In the genomic region with DNA sequence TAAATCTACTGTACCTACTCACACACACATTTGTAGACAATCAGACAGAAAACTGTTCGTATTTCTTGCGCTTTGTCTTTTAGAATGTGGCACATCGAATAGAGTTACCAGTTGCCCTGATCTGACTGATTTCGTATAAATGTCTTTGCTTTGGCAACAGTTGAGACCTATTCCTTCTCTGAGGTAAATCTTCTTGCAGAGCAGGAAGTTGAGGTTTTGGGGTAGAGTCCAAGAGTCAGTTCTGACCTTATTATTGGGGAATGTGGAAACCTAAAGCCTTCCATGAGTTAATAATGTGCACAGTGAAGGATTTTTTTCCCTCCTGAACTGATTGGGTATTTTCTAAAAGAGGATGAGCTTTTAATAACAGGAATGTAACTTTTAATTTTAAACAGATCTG, we compare ENCODE assay signal across 8 cellular contexts.
DNase-seq lines count a peak whose midpoint lies in the region; ATAC-seq and TF ChIP-seq lines count a peak whose summit lies in the region.

No MANE protein-coding gene starts in this region.

- intact Hi-C loops in Calu3 (cut with micrococcal nuclease; ENCODE audit: unreplicated experiment): loop anchor here (5.0 to 10.0 kb wide), 2 partner anchors 107 to 139 kb away; a partner anchor contains a TSS

- H3K4me3 Mint-ChIP-seq in Calu3 (ENCODE audit: low read depth, unreplicated experiment): peak overlapping the region; percentile 46

- no peaks in the 10 kb centered on the region for H3K36me3 Mint-ChIP-seq in Calu3 (ENCODE audit: insufficient read depth, unreplicated experiment)

- no peak for TF ChIP-seq CTCF in Calu3 (IDR thresholded peaks at IDR 0.05; ENCODE audit: unreplicated experiment)

- H3K9me3 Mint-ChIP-seq in Calu3 (ENCODE audit: low read depth, unreplicated experiment): no peaks in the 10 kb centered on the region

- ATAC-seq in HG02840 (IDR thresholded peaks at IDR 0.05; ENCODE audit: low FRiP score, unreplicated experiment): no peak
- ATAC-seq in GM18505 (IDR thresholded peaks at IDR 0.05; ENCODE audit: unreplicated experiment): no peak

- BruUV-seq in Calu3 (replicated peaks; lab: Mats Ljungman, UMichigan): no TSS peak

- no peaks in the 10 kb centered on the region for H3K27me3 Mint-ChIP-seq in Calu3 (ENCODE audit: unreplicated experiment)

- H3K27ac Mint-ChIP-seq in Calu3 (ENCODE audit: unreplicated experiment): peak overlapping the region; percentile 76

- peaks cover 26% of the 10 kb centered on the region for H3K4me1 Mint-ChIP-seq in Calu3 (ENCODE audit: low read depth, unreplicated experiment)

- no peak for TF ChIP-seq POLR2A in GM18505 (IDR thresholded peaks at IDR 0.05; ENCODE audit: borderline replicate concordance, extremely low read depth, insufficient read depth, insufficient read length)

- peak; percentile 34 for DNase-seq in Calu3
- DNase-seq in NOMO-1 (lab: John Stamatoyannopoulos, UW; ENCODE audit: unreplicated experiment in 2 of 2): peak; percentile 34 to 37
- DNase-seq in dedifferentiated amniotic fluid mesenchymal stem cell (ENCODE audit: extremely low spot score): peak; percentile 65
- peak; percentile 12 for DNase-seq in pons (ENCODE audit: low spot score)
- DNase-seq in cortex of kidney (lab: John Stamatoyannopoulos, UW): no peak
- no peak for DNase-seq in NCI-H1417 treated with DMSO at 0.1 percent for 48 hours (lab: John Stamatoyannopoulos, UW)

- CTCF ChIA-PET in Calu3 (lab: Charles Lee): interaction anchor here (0.6 kb wide), 1 partner anchor 19 kb away, joined by 5 read pairs; no protein-coding TSS in a partner anchor

Comparison
In these comparisons a context has a peak if more than half of its experiments do, and no peak if none do; other contexts are left out.
1. DNase-seq: peak in Calu3 (single experiment), NOMO-1 (2 of 2), dedifferentiated amniotic fluid mesenchymal stem cell (single experiment) and pons (single experiment); none in cortex of kidney (single experiment) and NCI-H1417 treated with DMSO at 0.1 percent for 48 hours (single experiment).